Comparison of ENCODE assay signal across 25 cellular contexts in genomic region chr7:135199439-135199838, GRCh38. TPM values are rescaled to one million over a fixed set of nuclear protein-coding genes. Genes with fewer than 3 reads are reported as not detected.
"Had no signal": no experiment of that assay in that cellular context is flagged by ENCODE, and none has a peak within 500 bp of the region (broad histone marks: within the 10 kb centered on the region; RNA-seq: fewer than 3 reads in every experiment).

No MANE protein-coding gene starts in this region.

- FAIRE-seq: K562 had no signal

- H3K9me3 Mint-ChIP-seq: activated CD4-positive, alpha-beta T cell treated with anti-CD3 and anti-CD28 coated beads, Interleukin-2, amount 10 ng/mL, durations not matched to agents 7 days and 5 days; activated naive CD8-positive, alpha-beta T cell treated with anti-CD3 and anti-CD28 coated beads, Interleukin-2, amount 10 ng/mL, durations not matched to agents 7 days and 5 days; T-helper 1 cell treated with Interleukin-12 subunit alpha and Interleukin-12 subunit beta and Interleukin-4 antibody, amounts not matched to agents 30 μg/mL and 1 μg/mL, for 36 hours had no signal

- ATAC-seq: activated CD8-positive, alpha-beta memory T cell treated with anti-CD3 and anti-CD28 coated beads, Interleukin-2, amount 10 ng/mL, durations not matched to agents 7 days and 5 days; activated CD8-positive, alpha-beta T cell treated with anti-CD3 and anti-CD28 coated beads, Interleukin-2, amount 10 ng/mL, durations not matched to agents 7 days and 5 days; K562; PC-3 had no signal

- H3K4me1 ChIP-seq: adrenal gland, breast epithelium had no signal

- DNase-seq: activated CD4-positive, alpha-beta T cell treated with anti-CD3 and anti-CD28 coated beads, Interleukin-2, amount 10 ng/mL, durations not matched to agents 7 days and 5 days; activated CD4-positive, CD25-positive, alpha-beta regulatory T cell; activated CD8-positive, alpha-beta memory T cell treated with anti-CD3 and anti-CD28 coated beads, Interleukin-2, amount 10 ng/mL, durations not matched to agents 7 days and 5 days; activated CD8-positive, alpha-beta T cell treated with anti-CD3 and anti-CD28 coated beads, Interleukin-2, amount 10 ng/mL, durations not matched to agents 7 days and 5 days; activated naive CD4-positive, alpha-beta T cell treated with anti-CD3 and anti-CD28 coated beads, Interleukin-2, amount 50 U/mL, for 16 hours; activated naive CD8-positive, alpha-beta T cell treated with anti-CD3 and anti-CD28 coated beads, Interleukin-2, amount 10 ng/mL, durations not matched to agents 7 days and 5 days; adrenal gland; aorta; caudate nucleus; Karpas-422; MM.1S; NCI-H1105; NCI-H1436 treated with DMSO at 0.1 percent for 48 hours; NCI-H187; NCI-H2081; NCI-H510A treated with DMSO at 0.1 percent for 48 hours; NCI-H69; PC-3; SHP77 treated with DMSO at 0.1 percent for 48 hours; T-helper 9 cell had no signal

- H3K36me3 ChIP-seq: breast epithelium had no signal

- H3K27me3 ChIP-seq: adrenal gland, breast epithelium had no signal

- H3K27ac Mint-ChIP-seq: activated CD4-positive, alpha-beta T cell treated with anti-CD3 and anti-CD28 coated beads, Interleukin-2, amount 10 ng/mL, durations not matched to agents 7 days and 5 days; activated CD8-positive, alpha-beta memory T cell treated with anti-CD3 and anti-CD28 coated beads, Interleukin-2, amount 10 ng/mL, durations not matched to agents 7 days and 5 days; activated CD8-positive, alpha-beta T cell treated with anti-CD3 and anti-CD28 coated beads, Interleukin-2, amount 10 ng/mL, durations not matched to agents 7 days and 5 days; activated naive CD8-positive, alpha-beta T cell treated with anti-CD3 and anti-CD28 coated beads, Interleukin-2, amount 10 ng/mL, durations not matched to agents 7 days and 5 days; T-helper 1 cell treated with Interleukin-12 subunit alpha and Interleukin-12 subunit beta and Interleukin-4 antibody, amounts not matched to agents 30 μg/mL and 1 μg/mL, for 36 hours had no signal

- H3K4me3 Mint-ChIP-seq: activated CD4-positive, alpha-beta T cell treated with anti-CD3 and anti-CD28 coated beads, Interleukin-2, amount 10 ng/mL, durations not matched to agents 7 days and 5 days; activated CD8-positive, alpha-beta memory T cell treated with anti-CD3 and anti-CD28 coated beads, Interleukin-2, amount 10 ng/mL, durations not matched to agents 7 days and 5 days; activated CD8-positive, alpha-beta T cell treated with anti-CD3 and anti-CD28 coated beads, Interleukin-2, amount 10 ng/mL, durations not matched to agents 7 days and 5 days; activated naive CD8-positive, alpha-beta T cell treated with anti-CD3 and anti-CD28 coated beads, Interleukin-2, amount 10 ng/mL, durations not matched to agents 7 days and 5 days; T-helper 1 cell treated with Interleukin-12 subunit alpha and Interleukin-12 subunit beta and Interleukin-4 antibody, amounts not matched to agents 30 μg/mL and 1 μg/mL, for 36 hours had no signal

- H3K27me3 Mint-ChIP-seq: activated CD4-positive, alpha-beta T cell treated with anti-CD3 and anti-CD28 coated beads, Interleukin-2, amount 10 ng/mL, durations not matched to agents 7 days and 5 days; activated CD8-positive, alpha-beta memory T cell treated with anti-CD3 and anti-CD28 coated beads, Interleukin-2, amount 10 ng/mL, durations not matched to agents 7 days and 5 days; activated naive CD8-positive, alpha-beta T cell treated with anti-CD3 and anti-CD28 coated beads, Interleukin-2, amount 10 ng/mL, durations not matched to agents 7 days and 5 days had no signal

- H3K9me3 ChIP-seq: adrenal gland, breast epithelium had no signal

- H3K4me3 ChIP-seq: adrenal gland, breast epithelium, K562 had no signal

- H3K27ac ChIP-seq: adrenal gland, breast epithelium had no signal

RNA-seq across cellular contexts. Expression of gene STRA8, which starts 34.2 kb away (rescaled TPM):
- total RNA-seq: activated CD4-positive, alpha-beta T cell treated with anti-CD3 and anti-CD28 coated beads, Interleukin-2, amount 10 ng/mL, durations not matched to agents 7 days and 5 days; activated CD8-positive, alpha-beta memory T cell treated with anti-CD3 and anti-CD28 coated beads, Interleukin-2, amount 10 ng/mL, durations not matched to agents 7 days and 5 days; activated CD8-positive, alpha-beta T cell treated with anti-CD3 and anti-CD28 coated beads, Interleukin-2, amount 10 ng/mL, durations not matched to agents 7 days and 5 days; activated naive CD8-positive, alpha-beta T cell treated with anti-CD3 and anti-CD28 coated beads, Interleukin-2, amount 10 ng/mL, durations not matched to agents 7 days and 5 days; adrenal gland; aorta; breast epithelium; cerebellum; K562; PC-3; SK-MEL-5 had no signal
- polyA plus RNA-seq: adrenal gland, aorta, K562 had no signal

RNA-seq across cellular contexts. Expression of gene TMEM140, which starts 51.6 kb away (rescaled TPM):
- total RNA-seq: PC-3 had no signal
